Comparison of ENCODE assay signal across 11 cellular contexts in genomic region chrX:45788941-45789348, GRCh38.
DNase-seq lines count a peak whose midpoint lies in the region; ATAC-seq and TF ChIP-seq lines count a peak whose summit lies in the region.
"Had no signal": no experiment of that assay in that cellular context is flagged by ENCODE, and none has a peak within 500 bp of the region (broad histone marks: within the 10 kb centered on the region; RNA-seq: fewer than 3 reads in every experiment).

No MANE protein-coding gene starts in this region.

- ATAC-seq in HG03175 (IDR thresholded peaks at IDR 0.05; ENCODE audit: unreplicated experiment) (no peak), HG02623 (IDR thresholded peaks at IDR 0.05; ENCODE audit: unreplicated experiment) (no peak)

- TF ChIP-seq CTCF in mesothelial cell of epicardium (IDR thresholded peaks at IDR 0.05; ENCODE audit: unreplicated experiment): no peak

- no peak overlapping the region for H3K4me3 Mint-ChIP-seq in mesothelial cell of epicardium

- DNase-seq in CD1c-positive myeloid dendritic cell (ENCODE audit: extremely low spot score) (peak; percentile 48), epithelial cell of prostate (ENCODE audit: low read depth, low spot score) (no peak), mesothelial cell of epicardium (ENCODE audit: low spot score in 2 of 2, unreplicated experiment in 2 of 2) (no peak), NCI-H187 treated with DMSO at 0.1 percent for 48 hours (lab: John Stamatoyannopoulos, UW) (no peak)
- no peak for DNase-seq in NK-92 treated with Interleukin-12 subunit alpha and Interleukin-12 subunit beta, amount 100 ng/mL, for 24 hours (lab: John Stamatoyannopoulos, UW)
- DNase-seq: midbrain; NCI-H446 treated with DMSO at 0.1 percent for 48 hours; stimulated activated CD4-positive, alpha-beta T cell treated with anti-CD3 and anti-CD28 coated beads, Interleukin-1b, Interleukin-23, amount 100 ng/mL, for 48 hours had no signal

- H3K9me3 Mint-ChIP-seq in mesothelial cell of epicardium: peaks cover 36% of the 10 kb centered on the region

- peak overlapping the region; percentile 96 for H3K27ac ChIP-seq in epithelial cell of prostate

- peaks cover 19% of the 10 kb centered on the region for H3K4me1 Mint-ChIP-seq in mesothelial cell of epicardium

- H3K27ac Mint-ChIP-seq in mesothelial cell of epicardium: peak overlapping the region; percentile 27

- no peaks in the 10 kb centered on the region for H3K27me3 Mint-ChIP-seq in mesothelial cell of epicardium (ENCODE audit: low read depth)

- H3K36me3 Mint-ChIP-seq in mesothelial cell of epicardium: peaks cover 25% of the 10 kb centered on the region

TF ChIP-seq in PFSK-1, 5 proteins besides CTCF, POLR2A, EP300 and RAD21:
- peak; percentile 32 for TF ChIP-seq FOXP2 (optimal IDR thresholded peaks at IDR 0.05; ENCODE audit: borderline replicate concordance, extremely low read depth, extremely low read length, insufficient read depth)
- no peak for TF ChIP-seq SIN3A (IDR thresholded peaks at IDR 0.05; ENCODE audit: borderline replicate concordance, insufficient read depth, low read length)
